In genomic region chr2:146986161-146986560, GRCh38 we compare ENCODE assay signal across 1 cellular context.
TF ChIP-seq lines count a peak whose summit lies in the region.

No MANE protein-coding gene starts in this region.

TF ChIP-seq in endothelial cell of umbilical vein, 7 proteins besides CTCF, POLR2A, EP300 and RAD21:
- TF ChIP-seq POLR2AphosphoS5 (IDR thresholded peaks at IDR 0.05; ENCODE audit: insufficient read depth, low read depth, low read length) (no peak), MAX (IDR thresholded peaks at IDR 0.05; ENCODE audit: insufficient read depth, insufficient read length) (no peak), GATA2 (IDR thresholded peaks at IDR 0.05; ENCODE audit: insufficient read depth, insufficient read length, low read depth, low read length) (peak; percentile 8), FOS (IDR thresholded peaks at IDR 0.05; ENCODE audit: borderline replicate concordance, insufficient read depth, low read length) (no peak)
TF ChIP-seq in endothelial cell of umbilical vein: peak in this region for 1.
